In the genomic region with DNA sequence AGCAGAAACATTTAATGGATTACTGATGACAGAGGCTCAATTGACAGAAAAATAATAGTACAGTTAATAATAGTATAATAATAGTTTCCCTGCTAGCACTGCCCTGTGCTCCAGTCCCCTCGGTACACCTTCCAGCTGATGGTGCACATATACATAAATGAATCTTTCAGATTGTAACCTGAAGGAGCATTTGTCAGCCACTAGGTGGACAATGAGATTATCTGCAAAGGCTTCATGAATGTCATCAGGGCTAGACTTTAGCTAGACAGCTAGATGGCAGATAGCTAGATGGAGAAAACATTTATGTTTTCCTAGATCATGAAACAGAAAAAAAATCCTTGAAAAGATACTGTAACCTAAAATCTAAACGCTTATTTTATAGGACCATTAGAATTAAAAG, we compare ENCODE assay signal across 8 cellular contexts.
DNase-seq lines count a peak whose midpoint lies in the region; ATAC-seq, FAIRE-seq and TF ChIP-seq lines count a peak whose summit lies in the region.

No MANE protein-coding gene starts in this region.

- H3K23ac ChIP-seq in mesenchymal stem cell (ENCODE audit: low read length in 2 of 2) = no peak overlapping the region

- no peak overlapping the region for H3K4ac ChIP-seq in mesenchymal stem cell (ENCODE audit: low read depth in 1 of 2, low read length in 2 of 2)

- H4K20me1 ChIP-seq in astrocyte (ENCODE audit: insufficient read depth, low read length) = no peaks in the 10 kb centered on the region

- CTCF ChIA-PET in activated CD4-positive, alpha-beta T cell treated with anti-CD3 and anti-CD28 coated beads, Interleukin-2, amount 10 ng/mL, durations not matched to agents 7 days and 5 days (lab: Charles Lee) = no interaction called here

- DNase-seq in GM03348 (ENCODE audit: low spot score) (peak; percentile 2), astrocyte (ENCODE audit: low read depth) (no peak), amygdala (lab: John Stamatoyannopoulos, UW) (no peak), dermis blood vessel endothelial cell (no peak), mesenchymal stem cell (no peak)
- DNase-seq in activated CD4-positive, alpha-beta T cell treated with anti-CD3 and anti-CD28 coated beads, Interleukin-2, amount 10 ng/mL, durations not matched to agents 7 days and 5 days = no peak

- no peaks in the 10 kb centered on the region for H3K79me2 ChIP-seq in astrocyte (ENCODE audit: insufficient read depth, low read length)

- no peak overlapping the region for H2AK5ac ChIP-seq in mesenchymal stem cell (ENCODE audit: low read length, severe bottlenecking)

- H4K8ac ChIP-seq in mesenchymal stem cell (ENCODE audit: low read length) = no peak overlapping the region

- H3K27me3 Mint-ChIP-seq in astrocyte (ENCODE audit: low read depth, unreplicated experiment) = no peaks in the 10 kb centered on the region
- no peaks in the 10 kb centered on the region for H3K27me3 Mint-ChIP-seq in activated CD4-positive, alpha-beta T cell treated with anti-CD3 and anti-CD28 coated beads, Interleukin-2, amount 10 ng/mL, durations not matched to agents 7 days and 5 days

- no peak overlapping the region for H3K27ac Mint-ChIP-seq in astrocyte (ENCODE audit: unreplicated experiment)
- H3K27ac Mint-ChIP-seq in activated CD4-positive, alpha-beta T cell treated with anti-CD3 and anti-CD28 coated beads, Interleukin-2, amount 10 ng/mL, durations not matched to agents 7 days and 5 days = no peak overlapping the region

- H3K4me2 ChIP-seq in astrocyte (ENCODE audit: low read length) (no peak overlapping the region), mesenchymal stem cell (ENCODE audit: low read length, poor library complexity, severe bottlenecking) (no peak overlapping the region)

- FAIRE-seq in astrocyte (lab: Jason Lieb, UNC) = no peak

- no peak overlapping the region for H3K27ac ChIP-seq in astrocyte (ENCODE audit: low read depth, low read length)
- H3K27ac ChIP-seq in mesenchymal stem cell (ENCODE audit: low read length, poor library complexity, severe bottlenecking) = no peak overlapping the region

- H3K9me3 ChIP-seq in astrocyte (ENCODE audit: insufficient read depth, low read depth, low read length) (no peaks in the 10 kb centered on the region), mesenchymal stem cell (ENCODE audit: control insufficient read depth, low read length) (no peaks in the 10 kb centered on the region)

- no peak overlapping the region for H2BK5ac ChIP-seq in mesenchymal stem cell (ENCODE audit: low read depth, low read length, poor library complexity, severe bottlenecking)

- H3K4me3 ChIP-seq in astrocyte (ENCODE audit: insufficient read depth, low read depth, low read length) = no peak overlapping the region
- no peak overlapping the region for H3K4me3 ChIP-seq in mesenchymal stem cell (ENCODE audit: insufficient read depth in 1 of 2, low read depth in 1 of 2, low read length in 2 of 2)

- no peak overlapping the region for H4K91ac ChIP-seq in mesenchymal stem cell (ENCODE audit: low read length)

- no peaks in the 10 kb centered on the region for H3K4me1 Mint-ChIP-seq in astrocyte (ENCODE audit: low read depth, unreplicated experiment)
- H3K4me1 Mint-ChIP-seq in activated CD4-positive, alpha-beta T cell treated with anti-CD3 and anti-CD28 coated beads, Interleukin-2, amount 10 ng/mL, durations not matched to agents 7 days and 5 days = peaks cover 1% of the 10 kb centered on the region

- H3K4me1 ChIP-seq in astrocyte (ENCODE audit: insufficient read depth, low read length) = no peaks in the 10 kb centered on the region
- no peaks in the 10 kb centered on the region for H3K4me1 ChIP-seq in mesenchymal stem cell (ENCODE audit: control insufficient read depth, insufficient read depth, low read depth, low read length)

- H2BK120ac ChIP-seq in mesenchymal stem cell (ENCODE audit: low read depth, low read length) = no peak overlapping the region

- POLR2A ChIA-PET in activated CD4-positive, alpha-beta T cell treated with anti-CD3 and anti-CD28 coated beads, Interleukin-2, amount 10 ng/mL, durations not matched to agents 7 days and 5 days (lab: Charles Lee) = no interaction called here

- no peaks in the 10 kb centered on the region for H3K36me3 Mint-ChIP-seq in astrocyte (ENCODE audit: low read depth, unreplicated experiment)
- no peaks in the 10 kb centered on the region for H3K36me3 Mint-ChIP-seq in activated CD4-positive, alpha-beta T cell treated with anti-CD3 and anti-CD28 coated beads, Interleukin-2, amount 10 ng/mL, durations not matched to agents 7 days and 5 days (ENCODE audit: low read depth)

- no peak overlapping the region for H2AFZ ChIP-seq in astrocyte (ENCODE audit: low read depth, low read length)
- no peak overlapping the region for H2AFZ ChIP-seq in mesenchymal stem cell (ENCODE audit: low read depth, low read length)

- no peak overlapping the region for H3K4me3 Mint-ChIP-seq in astrocyte (ENCODE audit: unreplicated experiment)
- H3K4me3 Mint-ChIP-seq in activated CD4-positive, alpha-beta T cell treated with anti-CD3 and anti-CD28 coated beads, Interleukin-2, amount 10 ng/mL, durations not matched to agents 7 days and 5 days = no peak overlapping the region

- no peaks in the 10 kb centered on the region for H3K36me3 ChIP-seq in astrocyte (ENCODE audit: insufficient read depth, low read length)
- no peaks in the 10 kb centered on the region for H3K36me3 ChIP-seq in mesenchymal stem cell (ENCODE audit: control insufficient read depth in 1 of 2, insufficient read depth in 2 of 2, low read depth in 1 of 2, low read length in 2 of 2)

- no peak overlapping the region for H2BK15ac ChIP-seq in mesenchymal stem cell (ENCODE audit: low read depth, poor library complexity, severe bottlenecking)

- H3K79me1 ChIP-seq in mesenchymal stem cell (replicated peaks; ENCODE audit: low read length, poor library complexity, severe bottlenecking) = no peaks in the 10 kb centered on the region

- peak; percentile 21 for TF ChIP-seq CTCF in astrocyte (IDR thresholded peaks at IDR 0.05; ENCODE audit: insufficient read depth, low read depth, low read length)

- H3K18ac ChIP-seq in mesenchymal stem cell (ENCODE audit: low read depth in 1 of 2, low read length in 2 of 2) = no peak overlapping the region

- no peaks in the 10 kb centered on the region for H3K9me3 Mint-ChIP-seq in astrocyte (ENCODE audit: unreplicated experiment)
- peaks cover 4% of the 10 kb centered on the region for H3K9me3 Mint-ChIP-seq in activated CD4-positive, alpha-beta T cell treated with anti-CD3 and anti-CD28 coated beads, Interleukin-2, amount 10 ng/mL, durations not matched to agents 7 days and 5 days

- WGBS in mesenchymal stem cell = 100% methylated on average over 1 of the region's 2 CpGs

- no peak overlapping the region for H3K14ac ChIP-seq in mesenchymal stem cell (ENCODE audit: low read length in 2 of 2)

- no peak overlapping the region for H2BK12ac ChIP-seq in mesenchymal stem cell (ENCODE audit: low read length in 2 of 2)

- H3K9ac ChIP-seq in astrocyte (ENCODE audit: low read length) (no peak overlapping the region), mesenchymal stem cell (ENCODE audit: low read length) (no peak overlapping the region)

- ATAC-seq in GM19463 (IDR thresholded peaks at IDR 0.05; ENCODE audit: unreplicated experiment) = peak; percentile 76
- peak; percentile 93 for ATAC-seq in HG03378 (IDR thresholded peaks at IDR 0.05; ENCODE audit: unreplicated experiment)

- no peaks in the 10 kb centered on the region for H3K27me3 ChIP-seq in astrocyte (ENCODE audit: insufficient read depth, low read length)
- no peaks in the 10 kb centered on the region for H3K27me3 ChIP-seq in mesenchymal stem cell (ENCODE audit: control insufficient read depth in 1 of 2, insufficient read depth in 1 of 2, low read length in 2 of 2)
